In the genomic region with DNA sequence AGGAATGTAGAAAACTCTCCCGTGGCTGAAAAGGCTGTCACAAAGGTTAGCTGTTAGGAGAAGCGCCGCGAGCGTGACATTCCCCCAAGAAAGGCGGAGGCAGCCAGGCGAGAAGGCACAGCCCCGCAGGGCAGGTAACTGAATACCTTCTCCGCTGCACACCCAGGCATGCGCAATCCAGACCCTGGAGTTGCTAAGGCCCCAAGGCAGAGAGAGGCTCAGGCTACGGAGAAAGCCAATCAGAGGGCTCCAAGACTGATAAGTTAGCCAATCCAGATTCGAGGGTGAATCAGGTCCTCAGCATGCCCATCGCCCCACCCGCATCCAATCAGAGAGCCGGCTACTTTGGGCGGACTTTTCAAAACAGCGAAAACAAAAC, we compare ENCODE assay signal across 8 cellular contexts. TPM values are rescaled to one million over a fixed set of nuclear protein-coding genes. Genes with fewer than 3 reads are reported as not detected.
A peak's percentile ranks its signal among the peaks of the same experiment; 100 is the strongest.
DNase-seq lines count a peak whose midpoint lies in the region; ATAC-seq and TF ChIP-seq lines count a peak whose summit lies in the region.

No MANE protein-coding gene starts in this region.

- H3K4me3 ChIP-seq in Jurkat, Clone E6-1 (ENCODE audit: low read length) = peak overlapping the region; percentile 90
- H3K4me3 ChIP-seq in PC-3 (ENCODE audit: low read length) = peak overlapping the region; percentile 78

- H3K4me1 Mint-ChIP-seq in naive B cell = peaks cover 40 to 66% (median 59%) of the 10 kb centered on the region in 3 donors
- peaks cover 51% of the 10 kb centered on the region for H3K4me1 Mint-ChIP-seq in stimulated activated memory B cell treated with anti-CD40 and anti-IgM and Interleukin-4, amounts not matched to agents 10 μg/mL and 1 μg/mL and 100 μg/mL, for 72 hours

- peak overlapping the region; percentile 53 for H3K27ac ChIP-seq in PC-3 (ENCODE audit: low read length)

- peaks cover 29% of the 10 kb centered on the region for H3K4me1 ChIP-seq in PC-3 (ENCODE audit: insufficient read depth, low read length)

- H3K27ac Mint-ChIP-seq in naive B cell = peak overlapping the region; percentile 97 to 100 (median 99)
- peak overlapping the region; percentile 100 for H3K27ac Mint-ChIP-seq in stimulated activated memory B cell treated with anti-CD40 and anti-IgM and Interleukin-4, amounts not matched to agents 10 μg/mL and 1 μg/mL and 100 μg/mL, for 72 hours

- H3K27me3 Mint-ChIP-seq in naive B cell = no peaks in the 10 kb centered on the region
- H3K27me3 Mint-ChIP-seq in stimulated activated memory B cell treated with anti-CD40 and anti-IgM and Interleukin-4, amounts not matched to agents 10 μg/mL and 1 μg/mL and 100 μg/mL, for 72 hours = no peaks in the 10 kb centered on the region

- intact Hi-C loops in PC-3 (cut with micrococcal nuclease) = loop anchor here (1.0 kb wide), 1 partner anchor 80 kb away; no protein-coding TSS in a partner anchor

- H2AFZ ChIP-seq in PC-3 (ENCODE audit: low read length) = peak overlapping the region; percentile 85

- peak overlapping the region; percentile 68 for H3K9ac ChIP-seq in PC-3 (ENCODE audit: low read length)

- H3K4me2 ChIP-seq in PC-3 (ENCODE audit: low read length) = peak overlapping the region; percentile 98

- CTCF ChIA-PET in PC-3 (lab: Charles Lee) = interaction anchor here (0.6 kb wide), 1 partner anchor 35 kb away, joined by 3 read pairs; no protein-coding TSS in a partner anchor

- H3K27me3 ChIP-seq in PC-3 (ENCODE audit: low read length) = no peaks in the 10 kb centered on the region

- peak; percentile 99 for DNase-seq in DMS79 (lab: John Stamatoyannopoulos, UW)
- peak; percentile 100 for DNase-seq in Jurkat, Clone E6-1 (ENCODE audit: low read depth, low spot score)
- DNase-seq in PC-3 = peak; percentile 97
- DNase-seq in activated T-helper 1 cell treated with anti-CD3 and anti-CD28 coated beads, Interleukin-2, amount 50 U/mL, for 16 hours (ENCODE audit: low read depth in 1 of 2, low spot score in 1 of 2) = peak; percentile 91
- peak; percentile 100 for DNase-seq in fibroblast of gingiva (ENCODE audit: low read depth)
- DNase-seq in naive B cell = peak; percentile 99

- H4K20me1 ChIP-seq in PC-3 (ENCODE audit: low read length) = no peaks in the 10 kb centered on the region

- no peaks in the 10 kb centered on the region for H3K9me2 ChIP-seq in PC-3 (replicated peaks; ENCODE audit: low read length)

- no TSS peak for BruUV-seq in PC-3 (replicated peaks; lab: Mats Ljungman, UMichigan)

- POLR2A ChIA-PET in PC-3 (lab: Charles Lee; ENCODE audit: unreplicated experiment) = interaction anchor here (0.6 kb wide), 1 partner anchor 61 kb away, joined by 3 read pairs; no protein-coding TSS in a partner anchor

- peaks cover 0 to 4% of the 10 kb centered on the region in 2 donors for H3K36me3 Mint-ChIP-seq in naive B cell
- peaks cover 6% of the 10 kb centered on the region for H3K36me3 Mint-ChIP-seq in stimulated activated memory B cell treated with anti-CD40 and anti-IgM and Interleukin-4, amounts not matched to agents 10 μg/mL and 1 μg/mL and 100 μg/mL, for 72 hours

- H3K9me3 ChIP-seq in PC-3 (ENCODE audit: low read length) = no peaks in the 10 kb centered on the region

- peaks cover 22% of the 10 kb centered on the region for H3K79me2 ChIP-seq in PC-3 (ENCODE audit: low read length)

- TF ChIP-seq CTCF in PC-3 (conservative IDR thresholded peaks at IDR 0.05; ENCODE audit: low read depth, low read length) = no peak

- H3K4me3 Mint-ChIP-seq in naive B cell = peak overlapping the region; percentile 93 to 100 (median 99)
- peak overlapping the region; percentile 99 for H3K4me3 Mint-ChIP-seq in stimulated activated memory B cell treated with anti-CD40 and anti-IgM and Interleukin-4, amounts not matched to agents 10 μg/mL and 1 μg/mL and 100 μg/mL, for 72 hours

- ATAC-seq in GM21717 (IDR thresholded peaks at IDR 0.05; ENCODE audit: unreplicated experiment) (peak; percentile 93), PC-3 (peak; percentile 83), naive B cell (ENCODE audit: low read depth in 2 of 2) (peak; percentile 86 to 87)
- ATAC-seq in stimulated activated memory B cell treated with anti-CD40 and anti-IgM and Interleukin-4, amounts not matched to agents 10 μg/mL and 1 μg/mL and 100 μg/mL, for 72 hours = peak; percentile 94

- H3K36me3 ChIP-seq in PC-3 (ENCODE audit: low read depth, low read length) = peaks cover 5% of the 10 kb centered on the region

- peaks cover 0 to 5% (median 0%) of the 10 kb centered on the region in 7 donors for H3K9me3 Mint-ChIP-seq in naive B cell
- no peaks in the 10 kb centered on the region for H3K9me3 Mint-ChIP-seq in stimulated activated memory B cell treated with anti-CD40 and anti-IgM and Interleukin-4, amounts not matched to agents 10 μg/mL and 1 μg/mL and 100 μg/mL, for 72 hours

- H3F3A ChIP-seq in PC-3 (ENCODE audit: low read length, unreplicated experiment) = no peaks in the 10 kb centered on the region

RNA-seq across cellular contexts. Expression of gene CCNG2, which starts 0.5 kb away (rescaled TPM):
- 44.0 TPM for polyA plus RNA-seq in Jurkat, Clone E6-1 (2012; ENCODE audit: insufficient read depth, insufficient read length)
- total RNA-seq in PC-3 (2014; rRNA removed) = 7.7 and 8.0 TPM in 2 replicates
- 100 to 1,000 TPM in 1 of 6 donors, 10 to 100 TPM in 5; 74.5 to 104 (median 88.2) TPM for polyA plus RNA-seq in naive B cell (ENCODE audit: low read depth in 6 of 6)

Comparison
In these comparisons a context has a peak if more than half of its experiments do, and no peak if none do; other contexts are left out.
1. Peak in every context shown above with its lines: DNase-seq, ATAC-seq, H3K4me3 ChIP-seq and H3K27ac ChIP-seq.